Comparison of ENCODE assay signal across 17 cellular contexts in the genomic region with DNA sequence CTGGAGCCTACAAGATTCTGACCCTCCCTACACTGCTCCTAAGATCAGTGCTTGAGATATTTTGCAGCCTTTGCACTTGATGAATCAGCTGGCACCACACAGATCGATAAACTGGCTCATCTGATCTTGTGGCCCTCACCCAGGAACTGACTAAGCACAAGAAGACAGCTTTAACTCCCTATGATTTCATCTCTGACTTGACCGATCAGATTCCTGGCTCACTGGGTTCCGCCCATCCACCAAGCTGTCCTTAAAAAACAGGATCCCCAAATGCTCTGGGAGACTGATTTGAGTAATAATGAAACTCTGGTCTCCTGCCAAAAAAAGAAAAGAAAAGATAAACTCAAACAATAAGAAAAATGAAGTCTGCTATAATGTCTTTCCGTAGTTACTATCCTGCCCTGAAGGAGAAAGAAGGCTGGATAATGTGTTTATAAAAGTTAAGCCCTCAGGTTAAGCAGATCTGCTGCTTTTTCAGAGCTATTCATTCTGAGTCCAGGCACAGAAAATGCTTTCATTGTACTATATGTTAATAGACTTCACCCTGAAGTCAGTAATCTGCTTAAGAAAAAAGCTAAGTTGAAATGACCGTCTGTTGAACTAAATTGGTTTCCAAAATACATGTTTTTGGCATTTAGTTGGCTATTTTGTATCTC.
DNase-seq lines count a peak whose midpoint lies in the region; ATAC-seq and TF ChIP-seq lines count a peak whose summit lies in the region.
"Had no signal": no experiment of that assay in that cellular context is flagged by ENCODE, and none has a peak within 500 bp of the region (broad histone marks: within the 10 kb centered on the region; RNA-seq: fewer than 3 reads in every experiment).

No MANE protein-coding gene starts in this region.

- H3K4me2 ChIP-seq in GM23338: peak overlapping the region; percentile 53; the same call in 1 of the 2 replicates
- H3K4me2 ChIP-seq: smooth muscle cell had no signal

- H4K20me1 ChIP-seq in GM23338 (replicated peaks; ENCODE audit: insufficient read depth): no peaks in the 10 kb centered on the region

- CTCF ChIA-PET in RWPE1 (lab: Yijun Ruan, JAX): interaction anchor here (0.6 kb wide), 1 partner anchor 85 kb away, joined by 4 read pairs; no protein-coding TSS in a partner anchor

- peaks cover 48% of the 10 kb centered on the region for H3K9me3 Mint-ChIP-seq in GM23338
- H3K9me3 Mint-ChIP-seq: activated CD4-positive, alpha-beta T cell treated with anti-CD3 and anti-CD28 coated beads, Interleukin-2, amount 10 ng/mL, durations not matched to agents 24 days and 14 days had no signal

- H3K4me3 ChIP-seq in GM23338 (no peak overlapping the region), skeletal muscle cell (ENCODE audit: low read depth, low read length) (no peak overlapping the region)
- H3K4me3 ChIP-seq: adrenal gland, left lung, smooth muscle cell had no signal

- H2AFZ ChIP-seq in GM23338: peak overlapping the region; percentile 87

- no peak overlapping the region for H3K27ac ChIP-seq in GM23338 (ENCODE audit: low read depth)
- H3K27ac ChIP-seq in RWPE1: peak overlapping the region; percentile 52; the same call in 1 of the 2 replicates
- H3K27ac ChIP-seq: adrenal gland, left lung had no signal

- H3K4me3 Mint-ChIP-seq in GM23338: no peak overlapping the region
- H3K4me3 Mint-ChIP-seq: activated CD4-positive, alpha-beta T cell treated with anti-CD3 and anti-CD28 coated beads, Interleukin-2, amount 10 ng/mL, durations not matched to agents 24 days and 14 days; activated T-cell treated with anti-CD3 and anti-CD28 coated beads, Interleukin-2, amount 50 U/mL, for 72 hours; CD8-positive, alpha-beta memory T cell; IgD-negative memory B cell; natural killer cell had no signal

- no peaks in the 10 kb centered on the region for H3K79me2 ChIP-seq in GM23338 (replicated peaks; ENCODE audit: insufficient read depth)

- no peak for TF ChIP-seq CTCF in GM23338 (conservative IDR thresholded peaks at IDR 0.05; ENCODE audit: low read depth in 2 of 2)
- no peak for TF ChIP-seq CTCF in RWPE1 (conservative IDR thresholded peaks at IDR 0.05; ENCODE audit: low read depth)

- POLR2A ChIA-PET in RWPE1 (lab: Yijun Ruan, JAX; ENCODE audit: low non-redundant PET): no interaction called here

- H3K27me3 Mint-ChIP-seq in GM23338 (ENCODE audit: insufficient read depth, low read depth, poor library complexity): peaks cover 2% of the 10 kb centered on the region
- H3K27me3 Mint-ChIP-seq: activated CD4-positive, alpha-beta T cell treated with anti-CD3 and anti-CD28 coated beads, Interleukin-2, amount 10 ng/mL, durations not matched to agents 24 days and 14 days; CD8-positive, alpha-beta memory T cell; IgD-negative memory B cell had no signal

- H3K36me3 ChIP-seq in GM23338 (ENCODE audit: insufficient read depth): peaks cover 25% of the 10 kb centered on the region
- H3K36me3 ChIP-seq: adrenal gland, left lung had no signal

- no peaks in the 10 kb centered on the region; the same call in 2 of the 3 replicates for H3K4me1 Mint-ChIP-seq in GM23338
- H3K4me1 Mint-ChIP-seq: activated CD4-positive, alpha-beta T cell treated with anti-CD3 and anti-CD28 coated beads, Interleukin-2, amount 10 ng/mL, durations not matched to agents 24 days and 14 days; CD8-positive, alpha-beta memory T cell; IgD-negative memory B cell; natural killer cell had no signal

- H3F3A ChIP-seq in GM23338 (replicated peaks; ENCODE audit: low read depth): no peaks in the 10 kb centered on the region

- no peaks in the 10 kb centered on the region for H3K27me3 ChIP-seq in GM23338 (ENCODE audit: insufficient read depth)
- H3K27me3 ChIP-seq: adrenal gland, left lung had no signal

- no peak overlapping the region for H3K27ac Mint-ChIP-seq in GM23338
- H3K27ac Mint-ChIP-seq: activated CD4-positive, alpha-beta T cell treated with anti-CD3 and anti-CD28 coated beads, Interleukin-2, amount 10 ng/mL, durations not matched to agents 24 days and 14 days; activated T-cell treated with anti-CD3 and anti-CD28 coated beads, Interleukin-2, amount 50 U/mL, for 72 hours; CD8-positive, alpha-beta memory T cell; IgD-negative memory B cell; natural killer cell had no signal

- H3K4me1 ChIP-seq in GM23338 (ENCODE audit: insufficient read depth): peaks cover 4% of the 10 kb centered on the region; the same call in 1 of the 2 replicates
- H3K4me1 ChIP-seq: adrenal gland, left lung had no signal

- ATAC-seq in GM23338 (no peak), GM19467 (IDR thresholded peaks at IDR 0.05; ENCODE audit: unreplicated experiment) (no peak), HG02973 (IDR thresholded peaks at IDR 0.05; ENCODE audit: unreplicated experiment) (no peak)
- ATAC-seq: activated T-cell treated with anti-CD3 and anti-CD28 coated beads, Interleukin-2, amount 50 U/mL, for 72 hours; left lung; natural killer cell had no signal

- H3K9me2 ChIP-seq in GM23338 (ENCODE audit: insufficient read depth): no peaks in the 10 kb centered on the region; the same call in 1 of the 2 replicates

- peaks cover 46% of the 10 kb centered on the region for H3K36me3 Mint-ChIP-seq in GM23338 (ENCODE audit: low read depth)
- H3K36me3 Mint-ChIP-seq: CD8-positive, alpha-beta memory T cell; IgD-negative memory B cell; natural killer cell had no signal

- DNase-seq in GM23338 (ENCODE audit: low spot score) (no peak), RWPE1 (ENCODE audit: low spot score) (peak; percentile 6), fibroblast of gingiva (ENCODE audit: low read depth) (peak; percentile 11), skeletal muscle cell (ENCODE audit: low read depth) (peak; percentile 54), NCI-H1694 treated with DMSO at 0.1 percent for 48 hours (lab: John Stamatoyannopoulos, UW) (no peak), AG08396 (ENCODE audit: low spot score) (no peak)
- DNase-seq: activated CD4-positive, alpha-beta T cell treated with anti-CD3 and anti-CD28 coated beads, Interleukin-2, amount 10 ng/mL, durations not matched to agents 24 days and 14 days; activated T-cell treated with anti-CD3 and anti-CD28 coated beads, Interleukin-2, amount 50 U/mL, for 72 hours; CD8-positive, alpha-beta memory T cell; left lung; natural killer cell; OCI-M1 had no signal

TF ChIP-seq in GM23338, 12 proteins besides CTCF, POLR2A, EP300 and RAD21 (continues in another document):
- TF ChIP-seq CREB1 (CRISPR knock-in tag; IDR thresholded peaks at IDR 0.05; ENCODE audit: low read depth): no peak
- TF ChIP-seq EZH2 (IDR thresholded peaks at IDR 0.05; ENCODE audit: low read depth, unreplicated experiment): no peak
- no peak for TF ChIP-seq POLR2AphosphoS5 (IDR thresholded peaks at IDR 0.05; ENCODE audit: low read depth)
- TF ChIP-seq ETS1 (IDR thresholded peaks at IDR 0.05): no peak
- no peak for TF ChIP-seq EZH2phosphoT487 (IDR thresholded peaks at IDR 0.05; ENCODE audit: unreplicated experiment)
- TF ChIP-seq, protein P1, sequence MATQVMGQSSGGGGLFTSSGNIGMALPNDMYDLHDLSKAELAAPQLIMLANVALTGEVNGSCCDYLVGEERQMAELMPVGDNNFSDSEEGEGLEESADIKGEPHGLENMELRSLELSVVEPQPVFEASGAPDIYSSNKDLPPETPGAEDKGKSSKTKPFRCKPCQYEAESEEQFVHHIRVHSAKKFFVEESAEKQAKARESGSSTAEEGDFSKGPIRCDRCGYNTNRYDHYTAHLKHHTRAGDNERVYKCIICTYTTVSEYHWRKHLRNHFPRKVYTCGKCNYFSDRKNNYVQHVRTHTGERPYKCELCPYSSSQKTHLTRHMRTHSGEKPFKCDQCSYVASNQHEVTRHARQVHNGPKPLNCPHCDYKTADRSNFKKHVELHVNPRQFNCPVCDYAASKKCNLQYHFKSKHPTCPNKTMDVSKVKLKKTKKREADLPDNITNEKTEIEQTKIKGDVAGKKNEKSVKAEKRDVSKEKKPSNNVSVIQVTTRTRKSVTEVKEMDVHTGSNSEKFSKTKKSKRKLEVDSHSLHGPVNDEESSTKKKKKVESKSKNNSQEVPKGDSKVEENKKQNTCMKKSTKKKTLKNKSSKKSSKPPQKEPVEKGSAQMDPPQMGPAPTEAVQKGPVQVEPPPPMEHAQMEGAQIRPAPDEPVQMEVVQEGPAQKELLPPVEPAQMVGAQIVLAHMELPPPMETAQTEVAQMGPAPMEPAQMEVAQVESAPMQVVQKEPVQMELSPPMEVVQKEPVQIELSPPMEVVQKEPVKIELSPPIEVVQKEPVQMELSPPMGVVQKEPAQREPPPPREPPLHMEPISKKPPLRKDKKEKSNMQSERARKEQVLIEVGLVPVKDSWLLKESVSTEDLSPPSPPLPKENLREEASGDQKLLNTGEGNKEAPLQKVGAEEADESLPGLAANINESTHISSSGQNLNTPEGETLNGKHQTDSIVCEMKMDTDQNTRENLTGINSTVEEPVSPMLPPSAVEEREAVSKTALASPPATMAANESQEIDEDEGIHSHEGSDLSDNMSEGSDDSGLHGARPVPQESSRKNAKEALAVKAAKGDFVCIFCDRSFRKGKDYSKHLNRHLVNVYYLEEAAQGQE (IDR thresholded peaks at IDR 0.05; ENCODE audit: unreplicated experiment): no peak
- TF ChIP-seq JUNB (IDR thresholded peaks at IDR 0.05; ENCODE audit: unreplicated experiment): no peak
- TF ChIP-seq ZNF114 (CRISPR knock-in tag; IDR thresholded peaks at IDR 0.05): no peak

Comparison
In these comparisons a context has a peak if more than half of its experiments do, and no peak if none do; other contexts are left out.
1. DNase-seq: peak in RWPE1 (single experiment), fibroblast of gingiva (single experiment) and skeletal muscle cell (single experiment); none in GM23338 (single experiment), NCI-H1694 treated with DMSO at 0.1 percent for 48 hours (single experiment) and AG08396 (single experiment).